11 cellular contexts compared by ENCODE assay signal in the genomic region with DNA sequence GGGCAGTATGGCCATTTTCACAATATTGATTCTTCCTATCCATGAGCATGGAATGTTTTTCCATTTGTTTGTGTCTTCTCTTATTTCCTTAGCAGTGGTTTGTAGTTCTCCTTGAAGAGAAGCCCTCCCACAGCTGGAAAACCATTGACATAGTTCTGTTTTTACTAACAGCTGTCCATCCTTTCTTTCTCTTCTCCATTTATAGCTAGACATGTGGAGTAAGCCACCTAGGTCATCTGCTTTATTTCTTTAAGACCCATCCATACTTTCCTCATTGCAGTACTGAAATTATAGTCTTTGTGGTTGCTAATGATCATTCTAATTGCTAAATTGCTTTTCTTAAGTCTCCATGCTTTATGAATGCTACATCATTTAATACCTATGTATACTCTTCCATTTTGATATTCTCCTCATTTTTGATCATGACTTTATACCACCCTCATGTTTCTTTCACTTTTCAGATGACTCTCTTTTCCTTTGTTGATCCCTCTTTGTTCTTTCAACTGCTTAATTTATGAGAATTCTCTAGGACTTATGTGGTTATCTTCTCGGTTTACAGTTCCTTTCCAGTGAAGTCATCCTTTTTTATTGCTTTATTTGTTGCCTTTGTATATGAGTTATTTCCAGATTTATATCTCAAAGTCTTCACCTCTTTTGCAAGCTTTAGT.
A peak's percentile ranks its signal among the peaks of the same experiment; 100 is the strongest.
DNase-seq lines count a peak whose midpoint lies in the region; ATAC-seq, FAIRE-seq and TF ChIP-seq lines count a peak whose summit lies in the region.
"Had no signal": no experiment of that assay in that cellular context is flagged by ENCODE, and none has a peak within 500 bp of the region (broad histone marks: within the 10 kb centered on the region; RNA-seq: fewer than 3 reads in every experiment).

No MANE protein-coding gene starts in this region.

- H3K4me1 ChIP-seq in ACC112 (ENCODE audit: control insufficient read depth, insufficient read depth, low read length, unreplicated experiment) = peaks cover 22% of the 10 kb centered on the region
- H3K4me1 ChIP-seq: upper lobe of right lung had no signal

- no peak overlapping the region for H2AFZ ChIP-seq in ACC112 (ENCODE audit: low read length, unreplicated experiment)

- peaks cover 16% of the 10 kb centered on the region for H3K36me3 Mint-ChIP-seq in T-helper 17 cell (ENCODE audit: low read depth)
- H3K36me3 Mint-ChIP-seq in immature natural killer cell = peaks cover 46 to 54% (median 49%) of the 10 kb centered on the region in 3 donors

- peak overlapping the region; percentile 68 for H3K27ac ChIP-seq in ACC112 (ENCODE audit: low read depth, low read length)
- H3K27ac ChIP-seq: upper lobe of right lung had no signal

- no peak overlapping the region for H3K4me3 Mint-ChIP-seq in T-helper 17 cell
- H3K4me3 Mint-ChIP-seq in immature natural killer cell = no peak overlapping the region
- H3K4me3 Mint-ChIP-seq: neural crest cell had no signal

- H3K27ac Mint-ChIP-seq in T-helper 17 cell (peak overlapping the region; percentile 22), immature natural killer cell (peak overlapping the region in 5 of 6 donors; percentile 8 to 70 (median 26))

- peak overlapping the region; percentile 30; the same call in 1 of the 2 replicates for H3K4me3 ChIP-seq in ACC112 (ENCODE audit: low read depth, low read length)
- H3K4me3 ChIP-seq: upper lobe of right lung had no signal

- FAIRE-seq in GM19239 (lab: Jason Lieb, UNC) = peak; percentile 39

- peaks cover 12% of the 10 kb centered on the region for H3K36me3 ChIP-seq in ACC112 (ENCODE audit: insufficient read depth, low read length)

- no peaks in the 10 kb centered on the region for H3K79me2 ChIP-seq in ACC112 (ENCODE audit: control insufficient read depth, insufficient read depth, low read length, unreplicated experiment)

- ATAC-seq in T-helper 17 cell (no peak), left lobe of liver (no peak)
- ATAC-seq: upper lobe of right lung had no signal

- no peaks in the 10 kb centered on the region for H3K27me3 Mint-ChIP-seq in T-helper 17 cell
- no peaks in the 10 kb centered on the region for H3K27me3 Mint-ChIP-seq in immature natural killer cell (ENCODE audit: low read depth in 3 of 3)

- no peak for DNase-seq in GM19239 (ENCODE audit: insufficient read length, low spot score)
- DNase-seq in T-helper 17 cell = no peak
- DNase-seq in immature natural killer cell = no peak
- DNase-seq in GM20000 (ENCODE audit: low spot score) = no peak
- DNase-seq in left lobe of liver (ENCODE audit: low spot score) = no peak
- no peak for DNase-seq in effector CD8-positive, alpha-beta T cell (lab: John Stamatoyannopoulos, UW)
- no peak for DNase-seq in activated CD4-positive, alpha-beta T cell treated with anti-CD3 and anti-CD28 coated beads for 48 hours
- DNase-seq: NCI-H526, upper lobe of right lung had no signal

- peaks cover 22% of the 10 kb centered on the region for H3K4me1 Mint-ChIP-seq in T-helper 17 cell
- peaks cover 17 to 21% of the 10 kb centered on the region in 2 donors for H3K4me1 Mint-ChIP-seq in immature natural killer cell
- H3K4me1 Mint-ChIP-seq: neural crest cell had no signal

- H3K9me3 Mint-ChIP-seq in immature natural killer cell = peaks cover 0 to 4% (median 0%) of the 10 kb centered on the region in 6 donors
- H3K9me3 Mint-ChIP-seq: neural crest cell had no signal

- no peaks in the 10 kb centered on the region for H3K9me3 ChIP-seq in T-helper 17 cell (ENCODE audit: control insufficient read depth, low read length, poor library complexity, severe bottlenecking)
- H3K9me3 ChIP-seq: upper lobe of right lung had no signal

- H3K27me3 ChIP-seq in ACC112 (ENCODE audit: insufficient read depth, low read length) = no peaks in the 10 kb centered on the region
- H3K27me3 ChIP-seq: upper lobe of right lung had no signal

- TF ChIP-seq CTCF in GM20000 (IDR thresholded peaks at IDR 0.05; ENCODE audit: extremely low read depth, missing control alignments) = no peak
